ENCODE assay signal across 9 cellular contexts in genomic region chr12:113246478-113247122, GRCh38. TPM values are rescaled to one million over a fixed set of nuclear protein-coding genes. Genes with fewer than 3 reads are reported as not detected.
DNase-seq lines count a peak whose midpoint lies in the region; ATAC-seq and TF ChIP-seq lines count a peak whose summit lies in the region.
"Had no signal": no experiment of that assay in that cellular context is flagged by ENCODE, and none has a peak within 500 bp of the region (broad histone marks: within the 10 kb centered on the region; RNA-seq: fewer than 3 reads in every experiment).

No MANE protein-coding gene starts in this region.

- H3K27me3 ChIP-seq in RWPE2 (ENCODE audit: insufficient read depth, poor library complexity, severe bottlenecking), result no peaks in the 10 kb centered on the region

- H3K27ac ChIP-seq in RWPE2 (ENCODE audit: poor library complexity, severe bottlenecking), result peak overlapping the region; percentile 98

- H3K9me3 Mint-ChIP-seq in Calu3 (ENCODE audit: low read depth, unreplicated experiment) (no peaks in the 10 kb centered on the region), glutamatergic neuron (ENCODE audit: unreplicated experiment) (peaks cover 11% of the 10 kb centered on the region), progenitor cell of endocrine pancreas (ENCODE audit: low read depth) (no peaks in the 10 kb centered on the region)

- DNase-seq in Calu3 (peak; percentile 40), RWPE2 (ENCODE audit: low spot score) (no peak), glutamatergic neuron (no peak), progenitor cell of endocrine pancreas (ENCODE audit: low spot score, unreplicated experiment) (no peak), kidney glomerular epithelial cell (lab: John Stamatoyannopoulos, UW) (no peak), A172 (ENCODE audit: low spot score) (no peak)
- DNase-seq: activated CD4-positive, CD25-positive, alpha-beta regulatory T cell had no signal

- H3K4me3 Mint-ChIP-seq in Calu3 (ENCODE audit: low read depth, unreplicated experiment), result peak overlapping the region; percentile 59
- peak overlapping the region; percentile 58 for H3K4me3 Mint-ChIP-seq in glutamatergic neuron (ENCODE audit: unreplicated experiment)
- peak overlapping the region; percentile 64 for H3K4me3 Mint-ChIP-seq in progenitor cell of endocrine pancreas (ENCODE audit: low read depth)

- H3K4me1 Mint-ChIP-seq in Calu3 (ENCODE audit: low read depth, unreplicated experiment) (peaks cover 70% of the 10 kb centered on the region), glutamatergic neuron (ENCODE audit: low read depth, unreplicated experiment) (peaks cover 24% of the 10 kb centered on the region), progenitor cell of endocrine pancreas (ENCODE audit: low read depth) (peaks cover 41% of the 10 kb centered on the region)

- H3K4me3 ChIP-seq in RWPE2 (ENCODE audit: severe bottlenecking), result no peak overlapping the region

- H3K36me3 ChIP-seq in RWPE2 (ENCODE audit: low read depth), result peaks cover 32% of the 10 kb centered on the region

- H3K27ac Mint-ChIP-seq in Calu3 (ENCODE audit: unreplicated experiment) (peak overlapping the region; percentile 99), glutamatergic neuron (ENCODE audit: unreplicated experiment) (peak overlapping the region; percentile 70), progenitor cell of endocrine pancreas (peak overlapping the region; percentile 98)

- H3K27me3 Mint-ChIP-seq in Calu3 (ENCODE audit: unreplicated experiment) (no peaks in the 10 kb centered on the region), glutamatergic neuron (ENCODE audit: unreplicated experiment) (peaks cover 13% of the 10 kb centered on the region), progenitor cell of endocrine pancreas (no peaks in the 10 kb centered on the region)

- H3K36me3 Mint-ChIP-seq in Calu3 (ENCODE audit: insufficient read depth, unreplicated experiment) (peaks cover 68% of the 10 kb centered on the region), glutamatergic neuron (ENCODE audit: unreplicated experiment) (no peaks in the 10 kb centered on the region), progenitor cell of endocrine pancreas (ENCODE audit: insufficient read depth) (peaks cover 1% of the 10 kb centered on the region)

- CTCF ChIA-PET in Calu3 (lab: Charles Lee), result interaction anchor here (0.5 to 1.8 kb wide), 4 partner anchors 10 to 26 kb away, joined by 3 to 7 read pairs (median 4); partner anchors contain the start of gene TPCN1

- intact Hi-C loops in Calu3 (cut with micrococcal nuclease; ENCODE audit: unreplicated experiment), result no loop called here

- TF ChIP-seq CTCF in Calu3 (IDR thresholded peaks at IDR 0.05; ENCODE audit: unreplicated experiment), result no peak
- TF ChIP-seq CTCF in RWPE2 (IDR thresholded peaks at IDR 0.05; ENCODE audit: poor library complexity, severe bottlenecking), result no peak
- TF ChIP-seq CTCF in glutamatergic neuron (IDR thresholded peaks at IDR 0.05; ENCODE audit: partially characterized antibody, unreplicated experiment), result no peak
- TF ChIP-seq CTCF in progenitor cell of endocrine pancreas (IDR thresholded peaks at IDR 0.05; ENCODE audit: unreplicated experiment), result no peak

- peaks cover 49% of the 10 kb centered on the region for H3K4me1 ChIP-seq in RWPE2 (ENCODE audit: insufficient read depth, poor library complexity, severe bottlenecking)

- no peaks in the 10 kb centered on the region for H3K9me3 ChIP-seq in RWPE2 (ENCODE audit: severe bottlenecking)

- peak; percentile 1; the same call in 2 of the 3 replicates for ATAC-seq in RWPE2 (ENCODE audit: low read depth)
- no peak for ATAC-seq in GM18909 (IDR thresholded peaks at IDR 0.05; ENCODE audit: poor library complexity, unreplicated experiment)
- ATAC-seq in HG03196 (IDR thresholded peaks at IDR 0.05; ENCODE audit: unreplicated experiment), result no peak

- TSS peak; percentile 53 for BruUV-seq in Calu3 (replicated peaks; lab: Mats Ljungman, UMichigan)

RNA-seq across cellular contexts. Expression of gene TPCN1, which starts 25.3 kb away (rescaled TPM):
- total RNA-seq in Calu3 (2022) (83.0 and 91.1 TPM in 2 replicates), glutamatergic neuron (ENCODE audit: unreplicated experiment) (7.9 TPM), progenitor cell of endocrine pancreas (32.1 and 34.1 TPM in 2 replicates)
- 8.9 and 13.3 TPM in 2 replicates for total RNA-seq in A172 (2014; rRNA removed; shearing (Covaris generic))
